Comparison of ENCODE assay signal across 17 cellular contexts in the genomic region with DNA sequence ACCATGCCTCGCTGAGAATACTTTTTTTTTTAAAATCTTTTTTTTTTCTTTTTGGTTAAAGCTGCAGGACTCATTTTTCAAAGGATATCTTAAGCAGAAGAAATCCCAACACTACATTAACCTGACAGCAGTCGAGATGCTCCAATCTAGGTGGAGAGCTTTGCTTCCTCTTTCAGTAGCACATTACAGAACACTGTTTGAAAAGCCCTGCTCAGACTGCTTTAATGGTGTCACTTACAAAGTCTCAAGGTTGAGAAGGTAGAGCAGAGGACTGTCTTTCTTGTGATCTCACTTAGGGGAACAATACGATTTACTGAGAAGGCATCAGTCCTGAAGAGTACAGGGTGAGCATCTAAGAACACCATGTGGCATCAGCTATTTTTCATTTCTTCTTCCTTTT.
"Had no signal": no experiment of that assay in that cellular context is flagged by ENCODE, and none has a peak within 500 bp of the region (broad histone marks: within the 10 kb centered on the region; RNA-seq: fewer than 3 reads in every experiment).

No MANE protein-coding gene starts in this region.

- FAIRE-seq: endometrium had no signal

- H3K27me3 ChIP-seq: esophagus muscularis mucosa, gastrocnemius medialis, ovary, right atrium auricular region, stomach had no signal

- ATAC-seq: gastrocnemius medialis, left lobe of liver, natural killer cell had no signal

- H3K4me3 Mint-ChIP-seq: natural killer cell, neural crest cell had no signal

- H3K9me3 ChIP-seq: esophagus muscularis mucosa, gastrocnemius medialis, ovary, right atrium auricular region, stomach had no signal

- H3K4me2 ChIP-seq: smooth muscle cell had no signal

- DNase-seq: effector CD4-positive, alpha-beta T cell; gastrocnemius medialis; islet precursor cell; mammary epithelial cell; natural killer cell; ovary; stimulated activated CD4-positive, alpha-beta T cell treated with anti-CD3 and anti-CD28 coated beads, Interleukin-2, amount 100 ng/mL, for 48 hours; stimulated activated naive CD4-positive, alpha-beta T cell; stomach; substantia nigra had no signal

- H3K36me3 ChIP-seq: ovary had no signal

- H3K9me3 Mint-ChIP-seq: natural killer cell, neural crest cell had no signal

- H3K27ac Mint-ChIP-seq: natural killer cell had no signal

- H3K27ac ChIP-seq: coronary artery, gastrocnemius medialis, ovary, right atrium auricular region, stomach had no signal

- H3K36me3 Mint-ChIP-seq: natural killer cell had no signal

- H3K4me1 Mint-ChIP-seq: neural crest cell had no signal

- H3K4me3 ChIP-seq: coronary artery, esophagus muscularis mucosa, gastrocnemius medialis, ovary, right atrium auricular region, smooth muscle cell, stomach had no signal
